In genomic region chrY:8202837-8203236, GRCh38 we compare ENCODE assay signal across 31 cellular contexts.
"Had no signal": no experiment of that assay in that cellular context is flagged by ENCODE, and none has a peak within 500 bp of the region (broad histone marks: within the 10 kb centered on the region; RNA-seq: fewer than 3 reads in every experiment).

No MANE protein-coding gene starts in this region.

- H3K36me3 ChIP-seq: adrenal gland, breast epithelium, SJCRH30, WERI-Rb-1 had no signal

- H3K4me2 ChIP-seq: PC-9 had no signal

- H3K36me3 Mint-ChIP-seq: activated CD4-positive, alpha-beta memory T cell treated with anti-CD3 and anti-CD28 coated beads for 36 hours; activated naive CD4-positive, alpha-beta T cell treated with anti-CD3 and anti-CD28 coated beads, Interleukin-2, amount 50 U/mL, for 72 hours had no signal

- H3K9me3 ChIP-seq: adrenal gland, body of pancreas, breast epithelium, SJCRH30 had no signal

- H3K4me1 ChIP-seq: adrenal gland, body of pancreas, breast epithelium, SJCRH30 had no signal

- H3K4me3 ChIP-seq: adrenal gland, body of pancreas, breast epithelium, K562, PC-9, SJCRH30, SK-N-MC had no signal

- DNase-seq: activated CD4-positive, alpha-beta memory T cell treated with anti-CD3 and anti-CD28 coated beads for 36 hours; activated CD4-positive, alpha-beta T cell treated with anti-CD3 and anti-CD28 coated beads, Interleukin-2, amount 10 ng/mL, durations not matched to agents 24 days and 14 days; activated CD4-positive, CD25-positive, alpha-beta regulatory T cell; activated CD8-positive, alpha-beta memory T cell treated with anti-CD3 and anti-CD28 coated beads, Interleukin-2, amount 50 U/mL, for 4 hours; activated gamma-delta T cell treated with Interleukin-2 at 50 U/mL for 16 hours; activated naive CD4-positive, alpha-beta T cell treated with anti-CD3 and anti-CD28 coated beads for 36 hours; activated T-cell treated with anti-CD3 and anti-CD28 coated beads for 4 hours; activated T-cell treated with anti-CD3 and anti-CD28 coated beads, Interleukin-2, amount 50 U/mL, for 4 hours; adrenal gland; body of pancreas; IMR-90; NCI-H1092 treated with DMSO at 0.1 percent for 48 hours; NCI-H1417; NCI-H146; NCI-H187; NCI-H2081; NCI-H345; NCI-H524 treated with DMSO at 0.1 percent for 48 hours; NCI-H748 treated with DMSO at 0.1 percent for 48 hours; NK-92 treated with Interleukin-12 subunit alpha and Interleukin-12 subunit beta, amount 100 ng/mL, for 24 hours; PC-9; SHP77; SJCRH30; T1000; WERI-Rb-1 had no signal

- H3K27ac Mint-ChIP-seq: activated CD4-positive, alpha-beta memory T cell treated with anti-CD3 and anti-CD28 coated beads for 36 hours; activated CD4-positive, alpha-beta T cell treated with anti-CD3 and anti-CD28 coated beads, Interleukin-2, amount 10 ng/mL, durations not matched to agents 24 days and 14 days; activated naive CD4-positive, alpha-beta T cell treated with anti-CD3 and anti-CD28 coated beads for 36 hours; activated naive CD4-positive, alpha-beta T cell treated with anti-CD3 and anti-CD28 coated beads, Interleukin-2, amount 50 U/mL, for 72 hours; activated T-helper 1 cell treated with anti-CD3 and anti-CD28 coated beads, Interleukin-12 subunit alpha, Interleukin-12 subunit beta, Interleukin-2, Interleukin-4 antibody, amounts not matched to agents 30 ng/mL and 10 ng/mL and 1 ng/mL, durations not matched to agents 14 hours and 24 hours and 36 hours had no signal

- FAIRE-seq: astrocyte, K562 had no signal

- H3K4me1 Mint-ChIP-seq: activated CD4-positive, alpha-beta T cell treated with anti-CD3 and anti-CD28 coated beads, Interleukin-2, amount 10 ng/mL, durations not matched to agents 24 days and 14 days had no signal

- H3K27me3 ChIP-seq: adrenal gland, body of pancreas, breast epithelium, SJCRH30 had no signal

- H3K27ac ChIP-seq: adrenal gland, body of pancreas, breast epithelium, PC-9, SJCRH30, SK-N-MC, WERI-Rb-1 had no signal

- ATAC-seq: activated naive CD4-positive, alpha-beta T cell treated with anti-CD3 and anti-CD28 coated beads, Interleukin-2, amount 50 U/mL, for 72 hours; activated T-cell treated with anti-CD3 and anti-CD28 coated beads, Interleukin-2, amount 50 U/mL, for 4 hours; body of pancreas; K562 had no signal

- H3K27me3 Mint-ChIP-seq: activated CD4-positive, alpha-beta memory T cell treated with anti-CD3 and anti-CD28 coated beads for 36 hours; activated CD4-positive, alpha-beta T cell treated with anti-CD3 and anti-CD28 coated beads, Interleukin-2, amount 10 ng/mL, durations not matched to agents 24 days and 14 days had no signal

- H3K9me3 Mint-ChIP-seq: activated CD4-positive, alpha-beta T cell treated with anti-CD3 and anti-CD28 coated beads, Interleukin-2, amount 10 ng/mL, durations not matched to agents 24 days and 14 days; activated T-helper 1 cell treated with anti-CD3 and anti-CD28 coated beads, Interleukin-12 subunit alpha, Interleukin-12 subunit beta, Interleukin-2, Interleukin-4 antibody, amounts not matched to agents 30 ng/mL and 10 ng/mL and 1 ng/mL, durations not matched to agents 14 hours and 24 hours and 36 hours had no signal

- H2AFZ ChIP-seq: PC-9 had no signal

- H3K4me3 Mint-ChIP-seq: activated CD4-positive, alpha-beta memory T cell treated with anti-CD3 and anti-CD28 coated beads for 36 hours; activated CD4-positive, alpha-beta T cell treated with anti-CD3 and anti-CD28 coated beads, Interleukin-2, amount 10 ng/mL, durations not matched to agents 24 days and 14 days; activated naive CD4-positive, alpha-beta T cell treated with anti-CD3 and anti-CD28 coated beads for 36 hours; activated T-cell treated with anti-CD3 and anti-CD28 coated beads, Interleukin-2, amount 50 U/mL, for 4 hours; activated T-helper 1 cell treated with anti-CD3 and anti-CD28 coated beads, Interleukin-12 subunit alpha, Interleukin-12 subunit beta, Interleukin-2, Interleukin-4 antibody, amounts not matched to agents 30 ng/mL and 10 ng/mL and 1 ng/mL, durations not matched to agents 14 hours and 24 hours and 36 hours had no signal
